8 cellular contexts compared by ENCODE assay signal in the genomic region with DNA sequence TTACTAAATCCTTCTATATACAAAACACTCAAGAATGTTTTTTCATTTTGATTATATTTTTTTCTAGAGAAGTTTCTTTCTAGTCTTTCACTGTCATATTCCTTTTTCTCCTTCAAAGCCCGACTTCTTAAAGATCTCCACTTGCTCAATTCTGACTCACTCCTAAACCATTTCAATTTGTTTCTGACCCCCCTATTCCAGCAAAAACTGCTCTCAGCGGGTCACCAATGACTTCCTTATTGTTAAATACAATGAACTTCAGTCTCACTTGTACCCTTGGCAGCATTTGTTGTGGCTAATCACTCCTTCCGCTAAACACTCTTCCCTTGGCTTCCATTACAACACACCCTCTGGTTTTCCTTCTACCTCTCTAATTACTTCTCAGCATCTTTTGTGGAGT.
DNase-seq lines count a peak whose midpoint lies in the region; ATAC-seq and TF ChIP-seq lines count a peak whose summit lies in the region.

No MANE protein-coding gene starts in this region.

- H3K79me1 ChIP-seq in neuronal stem cell (ENCODE audit: low read depth, low read length): no peaks in the 10 kb centered on the region

- H3K4me2 ChIP-seq in neuronal stem cell (ENCODE audit: insufficient read depth, low read length, poor library complexity, severe bottlenecking): no peak overlapping the region

- H3K36me3 ChIP-seq in neuronal stem cell (replicated peaks in 1 of 2; ENCODE audit: control insufficient read depth in 2 of 2, insufficient read depth in 2 of 2, low read length in 2 of 2): no peaks in the 10 kb centered on the region
- H3K36me3 ChIP-seq in suprapubic skin: no peaks in the 10 kb centered on the region

- no CpG with 5 or more reads among the region's 3 CpGs for WGBS in neuronal stem cell (ENCODE audit: extremely low coverage in 2 of 2, insufficient read length in 2 of 2, insufficient replicate concordance in 1 of 2), 2 donors
- 55% methylated on average over 3 of the region's 3 CpGs for WGBS in suprapubic skin

- no peak overlapping the region for H3K18ac ChIP-seq in neuronal stem cell (ENCODE audit: low read length)

- no peak overlapping the region for H2BK5ac ChIP-seq in neuronal stem cell (ENCODE audit: low read length)

- no peak overlapping the region for H4K91ac ChIP-seq in neuronal stem cell (ENCODE audit: low read depth, low read length, poor library complexity)

- H2BK15ac ChIP-seq in neuronal stem cell (ENCODE audit: low read length): no peak overlapping the region

- ATAC-seq in GM21390 (IDR thresholded peaks at IDR 0.05; ENCODE audit: unreplicated experiment) (no peak), HG03571 (IDR thresholded peaks at IDR 0.05; ENCODE audit: unreplicated experiment) (no peak)

- TF ChIP-seq POLR2A in suprapubic skin (IDR thresholded peaks at IDR 0.05): no peak

- H3K4me3 ChIP-seq in epithelial cell of esophagus (ENCODE audit: low read length) (no peak overlapping the region), neuronal stem cell (ENCODE audit: low read length in 2 of 2) (no peak overlapping the region), suprapubic skin (no peak overlapping the region)

- no peak overlapping the region for H3K9ac ChIP-seq in neuronal stem cell (ENCODE audit: low read depth, low read length, poor library complexity)

- no peak overlapping the region for H2BK12ac ChIP-seq in neuronal stem cell (ENCODE audit: low read length)

- H3K27me3 ChIP-seq in neuronal stem cell (ENCODE audit: control insufficient read depth in 3 of 3, insufficient read depth in 3 of 3, low read depth in 1 of 3, low read length in 3 of 3) (peaks cover 0 to 50% (median 0%) of the 10 kb centered on the region in 3 experiments), suprapubic skin (no peaks in the 10 kb centered on the region)

- no peak overlapping the region for H3K23ac ChIP-seq in neuronal stem cell (ENCODE audit: low read depth, low read length, poor library complexity)

- no peak overlapping the region for H2BK120ac ChIP-seq in neuronal stem cell (ENCODE audit: low read depth, low read length)

- H3K27ac ChIP-seq in neuronal stem cell (replicated peaks; ENCODE audit: low read length) (no peak overlapping the region), suprapubic skin (no peak overlapping the region)

- H2AK5ac ChIP-seq in neuronal stem cell (ENCODE audit: low read depth, low read length): no peak overlapping the region

- H3K9me3 ChIP-seq in neuronal stem cell (replicated peaks in 1 of 2; ENCODE audit: control insufficient read depth in 2 of 2, insufficient read depth in 1 of 2, low read depth in 1 of 2, low read length in 2 of 2) (no peaks in the 10 kb centered on the region), suprapubic skin (no peaks in the 10 kb centered on the region)

- TF ChIP-seq EP300 in suprapubic skin (IDR thresholded peaks at IDR 0.05): no peak

- no peak overlapping the region for H4K8ac ChIP-seq in neuronal stem cell (ENCODE audit: low read depth, low read length)

- DNase-seq in H4 (ENCODE audit: low spot score) (peak; percentile 26), NOMO-1 treated with DMSO at 0.1 percent for 48 hours (lab: John Stamatoyannopoulos, UW; ENCODE audit: unreplicated experiment) (peak; percentile 64), epithelial cell of esophagus (ENCODE audit: low read depth) (peak; percentile 52), neuronal stem cell (ENCODE audit: low spot score) (peak; percentile 65), suprapubic skin (ENCODE audit: low spot score in 2 of 2) (no peak)
- no peak for DNase-seq in activated CD8-positive, alpha-beta memory T cell treated with anti-CD3 and anti-CD28 coated beads for 24 hours

- H3K4me1 ChIP-seq in neuronal stem cell (ENCODE audit: control insufficient read depth in 2 of 2, insufficient read depth in 1 of 2, low read depth in 1 of 2, low read length in 2 of 2) (peaks cover 0 to 10% of the 10 kb centered on the region in 2 donors), suprapubic skin (peaks cover 6% of the 10 kb centered on the region)

- no peak overlapping the region for H2AFZ ChIP-seq in neuronal stem cell (ENCODE audit: low read length)

- no peak overlapping the region for H3K4ac ChIP-seq in neuronal stem cell (ENCODE audit: low read length)

- TF ChIP-seq CTCF in epithelial cell of esophagus (IDR thresholded peaks at IDR 0.05; ENCODE audit: insufficient read depth, low read depth, low read length, missing control alignments) (no peak), suprapubic skin (IDR thresholded peaks at IDR 0.05) (no peak)

- no peak overlapping the region for H3K14ac ChIP-seq in neuronal stem cell (ENCODE audit: low read length)

Comparison
In these comparisons a context has a peak if more than half of its experiments do, and no peak if none do; other contexts are left out.
1. DNase-seq: peak in H4 (single experiment), NOMO-1 treated with DMSO at 0.1 percent for 48 hours (single experiment), epithelial cell of esophagus (single experiment) and neuronal stem cell (single experiment); none in activated CD8-positive, alpha-beta memory T cell treated with anti-CD3 and anti-CD28 coated beads for 24 hours (single experiment) and suprapubic skin (0 of 2).